11 cellular contexts compared by ENCODE assay signal in the genomic region with DNA sequence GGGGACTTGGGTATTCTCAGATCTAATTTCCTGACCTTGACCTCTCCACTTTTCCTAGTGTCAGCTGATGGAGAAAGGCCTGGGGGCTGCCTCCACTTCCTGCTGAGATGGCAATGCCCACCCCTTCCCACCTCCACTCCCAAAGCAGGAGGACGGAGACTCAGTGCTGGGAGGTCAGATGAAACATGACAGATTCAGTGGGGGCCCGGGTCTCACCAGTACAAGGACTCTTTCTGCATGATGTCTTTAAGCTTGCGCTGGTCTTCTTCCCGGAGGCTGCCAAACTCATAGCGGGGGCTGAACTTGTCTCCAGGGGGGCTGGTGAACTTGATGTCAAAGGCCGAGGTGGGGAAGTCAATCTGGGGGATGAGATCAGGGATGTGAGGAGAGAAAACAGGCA. TPM values are rescaled to one million over a fixed set of nuclear protein-coding genes. Genes with fewer than 3 reads are reported as not detected.
DNase-seq lines count a peak whose midpoint lies in the region; ATAC-seq and TF ChIP-seq lines count a peak whose summit lies in the region.
"Had no signal": no experiment of that assay in that cellular context is flagged by ENCODE, and none has a peak within 500 bp of the region (broad histone marks: within the 10 kb centered on the region; RNA-seq: fewer than 3 reads in every experiment).

No MANE protein-coding gene starts in this region.

- peak overlapping the region; percentile 81 for H3K27ac Mint-ChIP-seq in neural progenitor cell

- H3K27me3 Mint-ChIP-seq in neural progenitor cell (ENCODE audit: insufficient read depth, low read depth) = peaks cover 11% of the 10 kb centered on the region

- H3K27me3 ChIP-seq in left ventricle myocardium inferior (ENCODE audit: low read depth) = no peaks in the 10 kb centered on the region
- no peaks in the 10 kb centered on the region for H3K27me3 ChIP-seq in dorsolateral prefrontal cortex
- no peaks in the 10 kb centered on the region for H3K27me3 ChIP-seq in neural progenitor cell
- no peaks in the 10 kb centered on the region for H3K27me3 ChIP-seq in transverse colon

- intact Hi-C loops in left ventricle myocardium inferior (cut with micrococcal nuclease) = loop anchor here (5.0 kb wide), 1 partner anchor 55 kb away; no protein-coding TSS in a partner anchor
- intact Hi-C loops in Right ventricle myocardium superior (cut with DNase I) = loop anchor here (2.0 kb wide), 1 partner anchor 56 kb away; no protein-coding TSS in a partner anchor
- intact Hi-C loops in dorsolateral prefrontal cortex (cut with DNase I) = loop anchor here (2.0 to 5.0 kb wide), 2 partner anchors 48 to 55 kb away; a partner anchor contains a TSS
- intact Hi-C loops in transverse colon (cut with DNase I; ENCODE audit: low total_unique reads) = loop anchor here (2.0 kb wide), 1 partner anchor 56 kb away; no protein-coding TSS in a partner anchor
- intact Hi-C loops in mucosa of descending colon (cut with DNase I, micrococcal nuclease) = loop anchor here (5.0 kb wide), 1 partner anchor 55 kb away; no protein-coding TSS in a partner anchor

- H3K4me2 ChIP-seq in neural progenitor cell = peak overlapping the region; percentile 61

- peaks cover 52% of the 10 kb centered on the region for H3K36me3 Mint-ChIP-seq in neural progenitor cell

- in situ Hi-C loops in transverse colon (cut with MboI; ENCODE audit: low pct_ligation_motif_present in 1 of 4, low pct_unique_long_range_greater_than_20kb in 1 of 4, low sequenced_read_pairs in 3 of 4) = loop anchor here in 3 of 4 donors (5.0 to 25.0 kb wide), 3 partner anchors 55 to 365 kb away; no protein-coding TSS in a partner anchor

- peak overlapping the region; percentile 69 for H3K27ac ChIP-seq in left ventricle myocardium inferior (replicated peaks)
- H3K27ac ChIP-seq in dorsolateral prefrontal cortex = peak overlapping the region in 56 of 59 donors; percentile 10 to 99 (median 80)
- peak overlapping the region; percentile 5 for H3K27ac ChIP-seq in neural progenitor cell
- peak overlapping the region; percentile 88 to 97 (median 90) for H3K27ac ChIP-seq in transverse colon

- no peak for TF ChIP-seq CTCF in left ventricle myocardium inferior (IDR thresholded peaks at IDR 0.05; ENCODE audit: borderline replicate concordance)
- no peak for TF ChIP-seq CTCF in dorsolateral prefrontal cortex (IDR thresholded peaks at IDR 0.05 in 54 of 56, conservative IDR thresholded peaks at IDR 0.05 in 2 of 56; ENCODE audit: low read depth in 1 of 56, partially characterized antibody in 56 of 56)
- no peak for TF ChIP-seq CTCF in neural progenitor cell (IDR thresholded peaks at IDR 0.05)
- no peak for TF ChIP-seq CTCF in transverse colon (IDR thresholded peaks at IDR 0.05)
- no peak for TF ChIP-seq CTCF in mucosa of descending colon (IDR thresholded peaks at IDR 0.05)

- H3K4me1 ChIP-seq in left ventricle myocardium inferior (peaks cover 90% of the 10 kb centered on the region), neural progenitor cell (peaks cover 26% of the 10 kb centered on the region), transverse colon (peaks cover 36 to 61% (median 38%) of the 10 kb centered on the region in 4 donors), mucosa of descending colon (ENCODE audit: low read depth) (peaks cover 47% of the 10 kb centered on the region)

- TF ChIP-seq POLR2A in transverse colon (IDR thresholded peaks at IDR 0.05) = no peak

- TF ChIP-seq EP300 in transverse colon (IDR thresholded peaks at IDR 0.05; ENCODE audit: low read depth) = no peak

- no peak overlapping the region for H3K9ac ChIP-seq in neural progenitor cell

- peaks cover 2% of the 10 kb centered on the region for H3K9me3 Mint-ChIP-seq in neural progenitor cell

- H3K4me3 Mint-ChIP-seq in neural progenitor cell = no peak overlapping the region

- peaks cover 68% of the 10 kb centered on the region for H3K36me3 ChIP-seq in left ventricle myocardium inferior
- no peaks in the 10 kb centered on the region for H3K36me3 ChIP-seq in neural progenitor cell
- H3K36me3 ChIP-seq in transverse colon = peaks cover 0 to 21% (median 3%) of the 10 kb centered on the region in 4 donors
- peaks cover 7% of the 10 kb centered on the region for H3K36me3 ChIP-seq in mucosa of descending colon (ENCODE audit: low read depth)

- DNase-seq in left ventricle myocardium inferior = no peak
- DNase-seq in Right ventricle myocardium superior = no peak
- no peak for DNase-seq in dorsolateral prefrontal cortex
- no peak for DNase-seq in neural progenitor cell (ENCODE audit: low spot score)
- no peak for DNase-seq in transverse colon
- no peak for DNase-seq in mucosa of descending colon
- no peak for DNase-seq in NCI-H187 treated with DMSO at 0.1 percent for 48 hours (lab: John Stamatoyannopoulos, UW)
- DNase-seq: activated CD4-positive, alpha-beta T cell treated with anti-CD3 and anti-CD28 coated beads, Interleukin-2, amount 50 U/mL, for 48 hours; activated T-cell treated with anti-CD3 and anti-CD28 coated beads, Interleukin-2, amount 50 U/mL, for 48 hours; IMR-90 had no signal

- no peak overlapping the region for H2AFZ ChIP-seq in neural progenitor cell (replicated peaks)

- H3K9me3 ChIP-seq in left ventricle myocardium inferior (replicated peaks) (no peaks in the 10 kb centered on the region), neural progenitor cell (ENCODE audit: low read depth) (no peaks in the 10 kb centered on the region), transverse colon (no peaks in the 10 kb centered on the region), mucosa of descending colon (no peaks in the 10 kb centered on the region)

- no peaks in the 10 kb centered on the region for H3K79me2 ChIP-seq in neural progenitor cell (ENCODE audit: low read depth)

- 74 to 100% methylated on average over 4 to 6 of the region's 6 CpGs for WGBS in transverse colon (ENCODE audit: low coverage in 1 of 2), 2 donors

- peaks cover 31% of the 10 kb centered on the region for H3K4me1 Mint-ChIP-seq in neural progenitor cell

- H3K4me3 ChIP-seq in left ventricle myocardium inferior (no peak overlapping the region), dorsolateral prefrontal cortex (no peak overlapping the region), neural progenitor cell (no peak overlapping the region), transverse colon (no peak overlapping the region), mucosa of descending colon (no peak overlapping the region)

- H3F3A ChIP-seq in neural progenitor cell (ENCODE audit: low read depth) = peaks cover 20% of the 10 kb centered on the region

- no peak for ATAC-seq in Right ventricle myocardium superior (ENCODE audit: poor library complexity)
- no peak for ATAC-seq in HG02870 (IDR thresholded peaks at IDR 0.05; ENCODE audit: unreplicated experiment)
- no peak for ATAC-seq in mucosa of descending colon

- H4K20me1 ChIP-seq in neural progenitor cell (ENCODE audit: low read depth) = peaks cover 13% of the 10 kb centered on the region

RNA-seq across cellular contexts. Expression of a gene that starts 35.6 kb away (rescaled TPM):
- total RNA-seq in left ventricle myocardium inferior (20.5 TPM), Right ventricle myocardium superior (19.7 TPM), dorsolateral prefrontal cortex (10 to 100 TPM; 26.2 to 55.9 (median 35.6) TPM), neural progenitor cell (ENCODE audit: low replicate concordance) (25.0 and 32.7 TPM in 2 replicates), transverse colon (10 to 100 TPM; 30.8 to 74.2 (median 54.5) TPM), mucosa of descending colon (10 to 100 TPM; 56.7 to 60.2 (median 60.1) TPM)

RNA-seq across cellular contexts. Expression of a gene that starts 47.4 kb away (rescaled TPM):
- 18.5 TPM for total RNA-seq in left ventricle myocardium inferior
- total RNA-seq in Right ventricle myocardium superior = 17.7 TPM
- 100 to 1,000 TPM in 8 of 120 experiments, 10 to 100 TPM in 112; 38.4 to 188 (median 62.6) TPM for total RNA-seq in dorsolateral prefrontal cortex
- total RNA-seq in neural progenitor cell (ENCODE audit: low replicate concordance) = 20.7 and 27.4 TPM in 2 replicates
- 100 to 1,000 TPM in 2 of 4 donors, 10 to 100 TPM in 2; 61.9 to 181 (median 88.8) TPM for total RNA-seq in transverse colon
- total RNA-seq in mucosa of descending colon = 100 to 1,000 TPM in 1 of 3 donors, 10 to 100 TPM in 2; 66.5 to 117 (median 90.4) TPM

Comparison
In these comparisons a context has a peak if more than half of its experiments do, and no peak if none do; other contexts are left out.
1. H3K27ac ChIP-seq: peak in every context shown above with its lines; median percentile 90 in transverse colon; 80 in dorsolateral prefrontal cortex; 69 in left ventricle myocardium inferior; 5 in neural progenitor cell.